ENCODE assay signal across 12 cellular contexts in the genomic region with DNA sequence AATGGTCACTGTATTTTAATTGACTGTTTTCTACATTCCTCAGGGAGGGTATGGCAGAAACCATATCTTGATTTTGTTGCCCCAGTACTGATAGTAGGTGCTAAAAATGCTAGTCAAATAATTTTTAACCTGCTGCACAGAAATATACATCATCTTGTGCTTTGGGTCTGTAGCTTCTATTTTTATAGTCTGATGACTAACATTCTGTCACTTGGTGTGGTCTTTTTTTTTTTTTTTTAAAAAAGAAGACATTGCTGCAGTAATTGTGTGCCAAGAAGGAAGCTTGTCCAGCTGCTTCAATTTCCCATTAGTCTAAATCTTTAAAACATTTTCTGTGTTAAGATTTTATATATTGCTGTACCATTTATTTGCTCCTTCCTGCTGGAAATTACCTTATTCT.
DNase-seq lines count a peak whose midpoint lies in the region; ATAC-seq and FAIRE-seq lines count a peak whose summit lies in the region.
"Had no signal": no experiment of that assay in that cellular context is flagged by ENCODE, and none has a peak within 500 bp of the region (broad histone marks: within the 10 kb centered on the region; RNA-seq: fewer than 3 reads in every experiment).

No MANE protein-coding gene starts in this region.

- H3K4me3 ChIP-seq in CD4-positive, CD25-positive, alpha-beta regulatory T cell (ENCODE audit: low read depth, low read length) = peak overlapping the region; percentile 82
- H3K4me3 ChIP-seq: thoracic aorta had no signal

- FAIRE-seq in GM18507 (lab: Jason Lieb, UNC) (peak; percentile 46), HTR-8/SVneo (lab: Jason Lieb, UNC) (no peak)

- H3K27ac Mint-ChIP-seq in CD4-positive, CD25-positive, alpha-beta regulatory T cell = peak overlapping the region; percentile 93 to 100 (median 96)
- H3K27ac Mint-ChIP-seq in activated CD4-positive, alpha-beta memory T cell treated with anti-CD3 and anti-CD28 coated beads for 36 hours = peak overlapping the region; percentile 46
- peak overlapping the region; percentile 96 for H3K27ac Mint-ChIP-seq in memory B cell

- peaks cover 51% of the 10 kb centered on the region for H3K4me1 ChIP-seq in CD4-positive, CD25-positive, alpha-beta regulatory T cell (ENCODE audit: control insufficient read depth, insufficient read depth, low read length, poor library complexity, severe bottlenecking)

- H3K36me3 ChIP-seq in CD4-positive, CD25-positive, alpha-beta regulatory T cell (ENCODE audit: control insufficient read depth, insufficient read depth, low read length) = no peaks in the 10 kb centered on the region
- H3K36me3 ChIP-seq: thoracic aorta had no signal

- CTCF ChIA-PET in activated CD4-positive, alpha-beta memory T cell treated with anti-CD3 and anti-CD28 coated beads for 36 hours (lab: Charles Lee) = interaction anchor here (0.7 to 2.3 kb wide), 6 partner anchors 8 to 210 kb away, joined by 3 to 9 read pairs (median 3); no protein-coding TSS in a partner anchor

- DNase-seq in CD4-positive, CD25-positive, alpha-beta regulatory T cell = no peak
- DNase-seq in GM18507 (ENCODE audit: extremely low spot score, insufficient read length, low read depth) = no peak
- no peak for DNase-seq in activated CD4-positive, alpha-beta memory T cell treated with anti-CD3 and anti-CD28 coated beads for 36 hours
- no peak for DNase-seq in memory B cell (ENCODE audit: low spot score in 2 of 2)
- no peak for DNase-seq in NCI-H2029 treated with DMSO at 0.1 percent for 48 hours (lab: John Stamatoyannopoulos, UW)
- no peak for DNase-seq in substantia nigra (lab: John Stamatoyannopoulos, UW)
- DNase-seq in HTR-8/SVneo (ENCODE audit: insufficient read length, low spot score) = no peak
- DNase-seq: foreskin melanocyte, NCI-H187 had no signal

- no peaks in the 10 kb centered on the region for H3K9me3 ChIP-seq in CD4-positive, CD25-positive, alpha-beta regulatory T cell (ENCODE audit: control insufficient read depth in 2 of 2, low read length in 2 of 2)
- H3K9me3 ChIP-seq: thoracic aorta had no signal

- peaks cover 19 to 65% (median 55%) of the 10 kb centered on the region in 4 donors for H3K4me1 Mint-ChIP-seq in CD4-positive, CD25-positive, alpha-beta regulatory T cell
- H3K4me1 Mint-ChIP-seq in activated CD4-positive, alpha-beta memory T cell treated with anti-CD3 and anti-CD28 coated beads for 36 hours (ENCODE audit: low read depth) = peaks cover 49% of the 10 kb centered on the region
- H3K4me1 Mint-ChIP-seq in memory B cell = peaks cover 38% of the 10 kb centered on the region

- ATAC-seq in CD4-positive, CD25-positive, alpha-beta regulatory T cell (ENCODE audit: low read depth in 2 of 2) = no peak
- ATAC-seq in memory B cell (ENCODE audit: low read depth) (no peak), GM19467 (IDR thresholded peaks at IDR 0.05; ENCODE audit: unreplicated experiment) (no peak)
- ATAC-seq: SK-N-SH treated with all-trans-retinoic acid at 6 μM for 48 hours had no signal

- H3K4me3 Mint-ChIP-seq in CD4-positive, CD25-positive, alpha-beta regulatory T cell = peak overlapping the region in 3 of 4 donors; percentile 78 to 85 (median 78)
- H3K4me3 Mint-ChIP-seq in activated CD4-positive, alpha-beta memory T cell treated with anti-CD3 and anti-CD28 coated beads for 36 hours = no peak overlapping the region
- no peak overlapping the region for H3K4me3 Mint-ChIP-seq in memory B cell

- peak overlapping the region; percentile 84 for H3K27ac ChIP-seq in CD4-positive, CD25-positive, alpha-beta regulatory T cell (ENCODE audit: insufficient read depth, low read length, poor library complexity, severe bottlenecking)
- H3K27ac ChIP-seq in substantia nigra (ENCODE audit: low read depth, low read length, poor library complexity, severe bottlenecking) = no peak overlapping the region
- H3K27ac ChIP-seq: thoracic aorta had no signal

- POLR2A ChIA-PET in activated CD4-positive, alpha-beta memory T cell treated with anti-CD3 and anti-CD28 coated beads for 36 hours (lab: Charles Lee) = no interaction called here

- H3K27me3 Mint-ChIP-seq in CD4-positive, CD25-positive, alpha-beta regulatory T cell = no peaks in the 10 kb centered on the region
- no peaks in the 10 kb centered on the region for H3K27me3 Mint-ChIP-seq in activated CD4-positive, alpha-beta memory T cell treated with anti-CD3 and anti-CD28 coated beads for 36 hours
- H3K27me3 Mint-ChIP-seq in memory B cell = no peaks in the 10 kb centered on the region

- no peaks in the 10 kb centered on the region for H3K27me3 ChIP-seq in CD4-positive, CD25-positive, alpha-beta regulatory T cell (ENCODE audit: control insufficient read depth, insufficient read depth, low read length)

- H3K9me3 Mint-ChIP-seq in CD4-positive, CD25-positive, alpha-beta regulatory T cell = peaks cover 0 to 3% (median 0%) of the 10 kb centered on the region in 7 donors
- H3K9me3 Mint-ChIP-seq in activated CD4-positive, alpha-beta memory T cell treated with anti-CD3 and anti-CD28 coated beads for 36 hours = no peaks in the 10 kb centered on the region
- peaks cover 2% of the 10 kb centered on the region for H3K9me3 Mint-ChIP-seq in memory B cell

- no peaks in the 10 kb centered on the region for H3K36me3 Mint-ChIP-seq in CD4-positive, CD25-positive, alpha-beta regulatory T cell
- H3K36me3 Mint-ChIP-seq in activated CD4-positive, alpha-beta memory T cell treated with anti-CD3 and anti-CD28 coated beads for 36 hours = no peaks in the 10 kb centered on the region
- peaks cover 2% of the 10 kb centered on the region for H3K36me3 Mint-ChIP-seq in memory B cell

- intact Hi-C loops in activated CD4-positive, alpha-beta memory T cell treated with anti-CD3 and anti-CD28 coated beads for 36 hours (cut with micrococcal nuclease) = no loop called here

Comparison
In these comparisons a context has a peak if more than half of its experiments do, and no peak if none do; other contexts are left out.
1. H3K27ac Mint-ChIP-seq: peak in every context shown above with its lines; median percentile 96 in CD4-positive, CD25-positive, alpha-beta regulatory T cell; 96 in memory B cell; 46 in activated CD4-positive, alpha-beta memory T cell treated with anti-CD3 and anti-CD28 coated beads for 36 hours.
2. H3K4me3 Mint-ChIP-seq: peak in CD4-positive, CD25-positive, alpha-beta regulatory T cell (3 of 4); none in activated CD4-positive, alpha-beta memory T cell treated with anti-CD3 and anti-CD28 coated beads for 36 hours (single experiment) and memory B cell (single experiment).